In the genomic region with DNA sequence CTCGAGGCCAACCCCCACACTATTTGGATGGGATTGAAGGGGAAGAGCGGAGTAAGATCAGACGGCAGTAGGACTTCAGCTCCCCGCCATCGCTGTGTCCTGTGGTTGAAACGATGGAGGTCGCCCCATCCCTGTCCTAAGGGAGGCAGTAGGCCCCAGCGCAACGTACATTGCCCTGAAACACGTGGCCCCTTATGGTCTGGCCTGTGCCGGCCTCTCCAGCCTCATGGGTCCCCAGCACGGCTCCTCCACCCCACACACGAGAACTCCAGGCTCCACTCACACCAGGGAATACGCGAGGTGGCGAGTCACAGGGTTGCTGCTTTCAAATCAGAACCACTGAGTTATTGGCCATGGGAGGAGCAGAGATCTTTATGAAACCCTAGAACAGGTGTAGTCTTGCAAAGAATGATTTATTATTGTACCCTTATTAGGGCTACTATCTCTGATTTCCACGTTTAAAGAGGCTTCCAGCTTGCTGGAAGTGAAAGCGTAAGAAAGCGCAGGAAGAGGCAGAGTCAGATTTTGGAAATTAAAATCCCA, we compare ENCODE assay signal across 1 cellular context.
TF ChIP-seq lines count a peak whose summit lies in the region.

No MANE protein-coding gene starts in this region.

TF ChIP-seq in GM23338, 12 proteins besides CTCF, POLR2A, EP300 and RAD21:
- TF ChIP-seq, protein P1, sequence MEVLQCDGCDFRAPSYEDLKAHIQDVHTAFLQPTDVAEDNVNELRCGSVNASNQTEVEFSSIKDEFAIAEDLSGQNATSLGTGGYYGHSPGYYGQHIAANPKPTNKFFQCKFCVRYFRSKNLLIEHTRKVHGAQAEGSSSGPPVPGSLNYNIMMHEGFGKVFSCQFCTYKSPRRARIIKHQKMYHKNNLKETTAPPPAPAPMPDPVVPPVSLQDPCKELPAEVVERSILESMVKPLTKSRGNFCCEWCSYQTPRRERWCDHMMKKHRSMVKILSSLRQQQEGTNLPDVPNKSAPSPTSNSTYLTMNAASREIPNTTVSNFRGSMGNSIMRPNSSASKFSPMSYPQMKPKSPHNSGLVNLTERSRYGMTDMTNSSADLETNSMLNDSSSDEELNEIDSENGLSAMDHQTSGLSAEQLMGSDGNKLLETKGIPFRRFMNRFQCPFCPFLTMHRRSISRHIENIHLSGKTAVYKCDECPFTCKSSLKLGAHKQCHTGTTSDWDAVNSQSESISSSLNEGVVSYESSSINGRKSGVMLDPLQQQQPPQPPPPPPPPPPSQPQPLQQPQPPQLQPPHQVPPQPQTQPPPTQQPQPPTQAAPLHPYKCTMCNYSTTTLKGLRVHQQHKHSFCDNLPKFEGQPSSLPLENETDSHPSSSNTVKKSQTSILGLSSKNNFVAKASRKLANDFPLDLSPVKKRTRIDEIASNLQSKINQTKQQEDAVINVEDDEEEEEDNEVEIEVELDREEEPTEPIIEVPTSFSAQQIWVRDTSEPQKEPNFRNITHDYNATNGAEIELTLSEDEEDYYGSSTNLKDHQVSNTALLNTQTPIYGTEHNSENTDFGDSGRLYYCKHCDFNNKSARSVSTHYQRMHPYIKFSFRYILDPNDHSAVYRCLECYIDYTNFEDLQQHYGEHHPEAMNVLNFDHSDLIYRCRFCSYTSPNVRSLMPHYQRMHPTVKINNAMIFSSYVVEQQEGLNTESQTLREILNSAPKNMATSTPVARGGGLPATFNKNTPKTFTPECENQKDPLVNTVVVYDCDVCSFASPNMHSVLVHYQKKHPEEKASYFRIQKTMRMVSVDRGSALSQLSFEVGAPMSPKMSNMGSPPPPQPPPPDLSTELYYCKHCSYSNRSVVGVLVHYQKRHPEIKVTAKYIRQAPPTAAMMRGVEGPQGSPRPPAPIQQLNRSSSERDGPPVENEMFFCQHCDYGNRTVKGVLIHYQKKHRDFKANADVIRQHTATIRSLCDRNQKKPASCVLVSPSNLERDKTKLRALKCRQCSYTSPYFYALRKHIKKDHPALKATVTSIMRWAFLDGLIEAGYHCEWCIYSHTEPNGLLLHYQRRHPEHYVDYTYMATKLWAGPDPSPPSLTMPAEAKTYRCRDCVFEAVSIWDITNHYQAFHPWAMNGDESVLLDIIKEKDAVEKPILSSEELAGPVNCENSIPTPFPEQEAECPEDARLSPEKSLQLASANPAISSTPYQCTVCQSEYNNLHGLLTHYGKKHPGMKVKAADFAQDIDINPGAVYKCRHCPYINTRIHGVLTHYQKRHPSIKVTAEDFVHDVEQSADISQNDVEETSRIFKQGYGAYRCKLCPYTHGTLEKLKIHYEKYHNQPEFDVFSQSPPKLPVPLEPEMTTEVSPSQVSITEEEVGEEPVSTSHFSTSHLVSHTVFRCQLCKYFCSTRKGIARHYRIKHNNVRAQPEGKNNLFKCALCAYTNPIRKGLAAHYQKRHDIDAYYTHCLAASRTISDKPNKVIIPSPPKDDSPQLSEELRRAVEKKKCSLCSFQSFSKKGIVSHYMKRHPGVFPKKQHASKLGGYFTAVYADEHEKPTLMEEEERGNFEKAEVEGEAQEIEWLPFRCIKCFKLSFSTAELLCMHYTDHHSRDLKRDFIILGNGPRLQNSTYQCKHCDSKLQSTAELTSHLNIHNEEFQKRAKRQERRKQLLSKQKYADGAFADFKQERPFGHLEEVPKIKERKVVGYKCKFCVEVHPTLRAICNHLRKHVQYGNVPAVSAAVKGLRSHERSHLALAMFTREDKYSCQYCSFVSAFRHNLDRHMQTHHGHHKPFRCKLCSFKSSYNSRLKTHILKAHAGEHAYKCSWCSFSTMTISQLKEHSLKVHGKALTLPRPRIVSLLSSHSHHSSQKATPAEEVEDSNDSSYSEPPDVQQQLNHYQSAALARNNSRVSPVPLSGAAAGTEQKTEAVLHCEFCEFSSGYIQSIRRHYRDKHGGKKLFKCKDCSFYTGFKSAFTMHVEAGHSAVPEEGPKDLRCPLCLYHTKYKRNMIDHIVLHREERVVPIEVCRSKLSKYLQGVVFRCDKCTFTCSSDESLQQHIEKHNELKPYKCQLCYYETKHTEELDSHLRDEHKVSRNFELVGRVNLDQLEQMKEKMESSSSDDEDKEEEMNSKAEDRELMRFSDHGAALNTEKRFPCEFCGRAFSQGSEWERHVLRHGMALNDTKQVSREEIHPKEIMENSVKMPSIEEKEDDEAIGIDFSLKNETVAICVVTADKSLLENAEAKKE (CRISPR knock-in tag; IDR thresholded peaks at IDR 0.05) = no peak
- TF ChIP-seq JUNB (IDR thresholded peaks at IDR 0.05; ENCODE audit: unreplicated experiment) (no peak), POLR2AphosphoS5 (IDR thresholded peaks at IDR 0.05; ENCODE audit: low read depth) (peak; percentile 0; the same call in 1 of the 2 replicates)
